Comparison of ENCODE assay signal across 13 cellular contexts in genomic region chr2:182448371-182448770, GRCh38. TPM values are rescaled to one million over a fixed set of nuclear protein-coding genes. Genes with fewer than 3 reads are reported as not detected.
DNase-seq lines count a peak whose midpoint lies in the region; ATAC-seq and TF ChIP-seq lines count a peak whose summit lies in the region.
"Had no signal": no experiment of that assay in that cellular context is flagged by ENCODE, and none has a peak within 500 bp of the region (broad histone marks: within the 10 kb centered on the region; RNA-seq: fewer than 3 reads in every experiment).

No MANE protein-coding gene starts in this region.

- H3K36me3 Mint-ChIP-seq in WTC11: no peaks in the 10 kb centered on the region
- peaks cover 3% of the 10 kb centered on the region for H3K36me3 Mint-ChIP-seq in osteocyte (ENCODE audit: unreplicated experiment)
- no peaks in the 10 kb centered on the region for H3K36me3 Mint-ChIP-seq in activated CD8-positive, alpha-beta T cell treated with anti-CD3 and anti-CD28 coated beads, Interleukin-2, amount 10 ng/mL, durations not matched to agents 7 days and 5 days (ENCODE audit: low read depth)
- H3K36me3 Mint-ChIP-seq: CD4-positive, alpha-beta memory T cell had no signal

- H3K27me3 Mint-ChIP-seq in WTC11 (ENCODE audit: low read depth) (no peaks in the 10 kb centered on the region), osteocyte (ENCODE audit: unreplicated experiment) (no peaks in the 10 kb centered on the region)
- no peaks in the 10 kb centered on the region for H3K27me3 Mint-ChIP-seq in activated CD8-positive, alpha-beta T cell treated with anti-CD3 and anti-CD28 coated beads, Interleukin-2, amount 10 ng/mL, durations not matched to agents 7 days and 5 days (ENCODE audit: low read depth)
- H3K27me3 Mint-ChIP-seq: CD4-positive, alpha-beta memory T cell had no signal

- CTCF ChIA-PET in WTC11 (lab: Charles Lee): interaction anchor here (1.5 kb wide), 1 partner anchor 201 kb away, joined by 4 read pairs; no protein-coding TSS in a partner anchor
- CTCF ChIA-PET in activated CD8-positive, alpha-beta T cell treated with anti-CD3 and anti-CD28 coated beads, Interleukin-2, amount 10 ng/mL, durations not matched to agents 7 days and 5 days (lab: Charles Lee): no interaction called here

- H3K4me3 Mint-ChIP-seq in WTC11 (no peak overlapping the region), osteocyte (ENCODE audit: unreplicated experiment) (no peak overlapping the region)
- no peak overlapping the region for H3K4me3 Mint-ChIP-seq in activated CD8-positive, alpha-beta T cell treated with anti-CD3 and anti-CD28 coated beads, Interleukin-2, amount 10 ng/mL, durations not matched to agents 7 days and 5 days
- H3K4me3 Mint-ChIP-seq: CD4-positive, alpha-beta memory T cell had no signal

- H3K4me3 ChIP-seq in choroid plexus epithelial cell (ENCODE audit: low read depth, low read length): no peak overlapping the region
- H3K4me3 ChIP-seq: BLaER1, SJSA1 had no signal

- POLR2A ChIA-PET in WTC11 (lab: Charles Lee): no interaction called here
- POLR2A ChIA-PET in activated CD8-positive, alpha-beta T cell treated with anti-CD3 and anti-CD28 coated beads, Interleukin-2, amount 10 ng/mL, durations not matched to agents 7 days and 5 days (lab: Charles Lee): no interaction called here

- ATAC-seq in WTC11 (no peak), GM19328 (IDR thresholded peaks at IDR 0.05; ENCODE audit: unreplicated experiment) (no peak)
- no peak for ATAC-seq in activated CD8-positive, alpha-beta T cell treated with anti-CD3 and anti-CD28 coated beads, Interleukin-2, amount 10 ng/mL, durations not matched to agents 7 days and 5 days
- ATAC-seq: Panc1 had no signal

- no peak for TF ChIP-seq CTCF in WTC11 (IDR thresholded peaks at IDR 0.05)
- TF ChIP-seq CTCF in choroid plexus epithelial cell (conservative IDR thresholded peaks at IDR 0.05; ENCODE audit: low read depth, low read length): no peak
- TF ChIP-seq CTCF in osteocyte (IDR thresholded peaks at IDR 0.05): no peak

- H3K9me3 Mint-ChIP-seq in WTC11 (no peaks in the 10 kb centered on the region; the same call in 1 of the 2 replicates), osteocyte (ENCODE audit: unreplicated experiment) (peaks cover 9% of the 10 kb centered on the region)
- no peaks in the 10 kb centered on the region for H3K9me3 Mint-ChIP-seq in activated CD8-positive, alpha-beta T cell treated with anti-CD3 and anti-CD28 coated beads, Interleukin-2, amount 10 ng/mL, durations not matched to agents 7 days and 5 days (ENCODE audit: insufficient read depth)

- H3K4me1 Mint-ChIP-seq in WTC11: peaks cover 17% of the 10 kb centered on the region
- H3K4me1 Mint-ChIP-seq in osteocyte (ENCODE audit: unreplicated experiment): peaks cover 66% of the 10 kb centered on the region
- no peaks in the 10 kb centered on the region for H3K4me1 Mint-ChIP-seq in activated CD8-positive, alpha-beta T cell treated with anti-CD3 and anti-CD28 coated beads, Interleukin-2, amount 10 ng/mL, durations not matched to agents 7 days and 5 days (ENCODE audit: low read depth)
- H3K4me1 Mint-ChIP-seq: CD4-positive, alpha-beta memory T cell had no signal

- H3K27ac Mint-ChIP-seq in WTC11: peak overlapping the region; percentile 34; the same call in 1 of the 2 replicates
- H3K27ac Mint-ChIP-seq in osteocyte (ENCODE audit: unreplicated experiment): peak overlapping the region; percentile 53
- H3K27ac Mint-ChIP-seq in activated CD8-positive, alpha-beta T cell treated with anti-CD3 and anti-CD28 coated beads, Interleukin-2, amount 10 ng/mL, durations not matched to agents 7 days and 5 days: no peak overlapping the region
- H3K27ac Mint-ChIP-seq: CD4-positive, alpha-beta memory T cell had no signal

- DNase-seq in EH (ENCODE audit: low read depth) (peak; percentile 30), WTC11 (ENCODE audit: low spot score) (no peak), choroid plexus epithelial cell (ENCODE audit: low read depth) (peak; percentile 30), osteocyte (ENCODE audit: extremely low spot score, unreplicated experiment) (no peak)
- no peak for DNase-seq in activated CD4-positive, alpha-beta T cell treated with anti-CD3 and anti-CD28 coated beads for 4 hours
- DNase-seq in activated CD8-positive, alpha-beta T cell treated with anti-CD3 and anti-CD28 coated beads, Interleukin-2, amount 10 ng/mL, durations not matched to agents 7 days and 5 days: no peak
- DNase-seq: CD4-positive, alpha-beta memory T cell; NCI-H1092 treated with DMSO at 0.1 percent for 48 hours; NCI-H2081 treated with DMSO at 0.1 percent for 48 hours had no signal

TF ChIP-seq in WTC11, 78 proteins besides CTCF, POLR2A, EP300 and RAD21:
- TF ChIP-seq ZNF263 (CRISPR knock-in tag; IDR thresholded peaks at IDR 0.05; ENCODE audit: low read depth) (no peak), HMGXB4 (CRISPR knock-in tag; IDR thresholded peaks at IDR 0.05) (no peak), NR2C2 (CRISPR knock-in tag; IDR thresholded peaks at IDR 0.05) (no peak)

RNA-seq across cellular contexts. Expression of gene PDE1A, which starts 21.5 kb away (rescaled TPM):
- total RNA-seq in WTC11 (2021): 0.25 TPM in 1 of 3 replicates, not detected in the others
- 1.5 and 1.8 TPM in 2 replicates for total RNA-seq in osteocyte
- not detected for total RNA-seq in activated CD8-positive, alpha-beta T cell treated with anti-CD3 and anti-CD28 coated beads, Interleukin-2, amount 10 ng/mL, durations not matched to agents 7 days and 5 days
- total RNA-seq: CD4-positive, alpha-beta memory T cell; SJSA1 had no signal

Comparison
In these comparisons a context has a peak if more than half of its experiments do, and no peak if none do; other contexts are left out.
1. DNase-seq: peak in EH (single experiment) and choroid plexus epithelial cell (single experiment); none in WTC11 (single experiment), osteocyte (single experiment), activated CD4-positive, alpha-beta T cell treated with anti-CD3 and anti-CD28 coated beads for 4 hours (0 of 2) and activated CD8-positive, alpha-beta T cell treated with anti-CD3 and anti-CD28 coated beads, Interleukin-2, amount 10 ng/mL, durations not matched to agents 7 days and 5 days (single experiment).